Comparison of ENCODE assay signal across 8 cellular contexts in genomic region chr7:90346326-90347125, GRCh38. TPM values are rescaled to one million over a fixed set of nuclear protein-coding genes. Genes with fewer than 3 reads are reported as not detected.
A peak's percentile ranks its signal among the peaks of the same experiment; 100 is the strongest.
DNase-seq lines count a peak whose midpoint lies in the region; ATAC-seq lines count a peak whose summit lies in the region.

Gene GTPBP10 (plus strand): TSS chr7:90346716. CDS start chr7:90346742, 26 bp downstream.

- peaks cover 2% of the 10 kb centered on the region for H3K27me3 Mint-ChIP-seq in activated CD4-positive, alpha-beta T cell treated with anti-CD3 and anti-CD28 coated beads, Interleukin-2, amount 10 ng/mL, durations not matched to agents 24 days and 14 days

- DNase-seq in C1 segment of cervical spinal cord (lab: John Stamatoyannopoulos, UW) (peak; percentile 46 to 93 (median 90)), NCI-H526 (lab: John Stamatoyannopoulos, UW) (peak; percentile 94 to 99), cortex of kidney (lab: John Stamatoyannopoulos, UW) (peak; percentile 18), left kidney (ENCODE audit: low read depth, low spot score) (peak; percentile 98)
- peak; percentile 98 for DNase-seq in activated CD4-positive, alpha-beta T cell treated with anti-CD3 and anti-CD28 coated beads, Interleukin-2, amount 10 ng/mL, durations not matched to agents 24 days and 14 days
- peak; percentile 95 to 96 for DNase-seq in stimulated activated CD4-positive, alpha-beta T cell treated with anti-CD3 and anti-CD28 coated beads, Interleukin-2, amount 100 ng/mL, for 24 hours

- peaks cover 31% of the 10 kb centered on the region for H3K4me1 Mint-ChIP-seq in activated CD4-positive, alpha-beta T cell treated with anti-CD3 and anti-CD28 coated beads, Interleukin-2, amount 10 ng/mL, durations not matched to agents 24 days and 14 days

- peaks cover 23% of the 10 kb centered on the region for H3K36me3 Mint-ChIP-seq in activated CD4-positive, alpha-beta T cell treated with anti-CD3 and anti-CD28 coated beads, Interleukin-2, amount 10 ng/mL, durations not matched to agents 24 days and 14 days (ENCODE audit: low read depth)

- intact Hi-C loops in activated CD4-positive, alpha-beta T cell treated with anti-CD3 and anti-CD28 coated beads, Interleukin-2, amount 10 ng/mL, durations not matched to agents 24 days and 14 days (cut with micrococcal nuclease): loop anchor here (1.0 to 2.0 kb wide), 3 partner anchors 57 to 101 kb away; partner anchors contain the start of genes CFAP69 and CLDN12

- ATAC-seq in GM19324 (IDR thresholded peaks at IDR 0.05; ENCODE audit: low FRiP score, unreplicated experiment): peak; percentile 98
- peak; percentile 94 for ATAC-seq in HG03469 (IDR thresholded peaks at IDR 0.05; ENCODE audit: unreplicated experiment)

- H3K4me3 Mint-ChIP-seq in activated CD4-positive, alpha-beta T cell treated with anti-CD3 and anti-CD28 coated beads, Interleukin-2, amount 10 ng/mL, durations not matched to agents 24 days and 14 days: peak within 1 kb of the TSS; percentile 97

- H3K27ac Mint-ChIP-seq in activated CD4-positive, alpha-beta T cell treated with anti-CD3 and anti-CD28 coated beads, Interleukin-2, amount 10 ng/mL, durations not matched to agents 24 days and 14 days: peak within 1 kb of the TSS; percentile 99

- peaks cover 3% of the 10 kb centered on the region for H3K9me3 Mint-ChIP-seq in activated CD4-positive, alpha-beta T cell treated with anti-CD3 and anti-CD28 coated beads, Interleukin-2, amount 10 ng/mL, durations not matched to agents 24 days and 14 days

RNA-seq across cellular contexts. Expression of gene GTPBP10, which starts in this region (rescaled TPM):
- 37.1 and 37.7 TPM in 2 replicates for total RNA-seq in activated CD4-positive, alpha-beta T cell treated with anti-CD3 and anti-CD28 coated beads, Interleukin-2, amount 10 ng/mL, durations not matched to agents 24 days and 14 days

Comparison
In these comparisons a context has a peak if more than half of its experiments do, and no peak if none do; other contexts are left out.
1. Peak in every context shown above with its lines: DNase-seq and ATAC-seq.
2. DNase-seq: peak in every context shown above with its lines; median percentile 98 in activated CD4-positive, alpha-beta T cell treated with anti-CD3 and anti-CD28 coated beads, Interleukin-2, amount 10 ng/mL, durations not matched to agents 24 days and 14 days; 98 in left kidney; 96 in NCI-H526; 96 in stimulated activated CD4-positive, alpha-beta T cell treated with anti-CD3 and anti-CD28 coated beads, Interleukin-2, amount 100 ng/mL, for 24 hours; 90 in C1 segment of cervical spinal cord; 18 in cortex of kidney.